11 cellular contexts compared by ENCODE assay signal in genomic region chr7:125098377-125098970, GRCh38.
DNase-seq lines count a peak whose midpoint lies in the region; ATAC-seq, FAIRE-seq and TF ChIP-seq lines count a peak whose summit lies in the region.
"Had no signal": no experiment of that assay in that cellular context is flagged by ENCODE, and none has a peak within 500 bp of the region (broad histone marks: within the 10 kb centered on the region; RNA-seq: fewer than 3 reads in every experiment).

No MANE protein-coding gene starts in this region.

- ATAC-seq in GM18907 (IDR thresholded peaks at IDR 0.05; ENCODE audit: unreplicated experiment) (peak; percentile 88), GM21825 (IDR thresholded peaks at IDR 0.05; ENCODE audit: unreplicated experiment) (peak; percentile 85), HG03175 (IDR thresholded peaks at IDR 0.05; ENCODE audit: unreplicated experiment) (peak; percentile 84), upper lobe of left lung (ENCODE audit: low FRiP score in 2 of 2) (no peak)

- 92 to 96% methylated on average over 1 of the region's 1 CpG for WGBS in upper lobe of left lung, 2 donors

- H3K27me3 ChIP-seq in bronchial epithelial cell (ENCODE audit: control insufficient read depth, insufficient read depth, low read length) (no peaks in the 10 kb centered on the region), upper lobe of left lung (no peaks in the 10 kb centered on the region)

- TF ChIP-seq POLR2A in upper lobe of left lung (IDR thresholded peaks at IDR 0.05) = no peak

- POLR2A ChIA-PET in HEK293T (lab: Yijun Ruan, JAX) = no interaction called here

- TF ChIP-seq EP300 in upper lobe of left lung (IDR thresholded peaks at IDR 0.05) = no peak

- TF ChIP-seq CTCF in bronchial epithelial cell (IDR thresholded peaks at IDR 0.05; ENCODE audit: insufficient read depth, low read length, severe bottlenecking) = no peak
- no peak for TF ChIP-seq CTCF in upper lobe of left lung (IDR thresholded peaks at IDR 0.05)
- no peak for TF ChIP-seq CTCF in D721Med (IDR thresholded peaks at IDR 0.05; ENCODE audit: insufficient read depth, missing control alignments)

- H3K36me3 ChIP-seq in bronchial epithelial cell (ENCODE audit: control insufficient read depth, insufficient read depth, low read length) (no peaks in the 10 kb centered on the region), upper lobe of left lung (no peaks in the 10 kb centered on the region)

- no peak for FAIRE-seq in bronchial epithelial cell (lab: Jason Lieb, UNC)
- no peak for FAIRE-seq in D721Med (lab: Jason Lieb, UNC)

- DNase-seq in bronchial epithelial cell (ENCODE audit: low read depth) (peak; percentile 36), upper lobe of left lung (no peak), D721Med (ENCODE audit: insufficient read length, low spot score) (no peak), HEK293T (ENCODE audit: extremely low spot score) (no peak)
- no peak for DNase-seq in activated CD8-positive, alpha-beta memory T cell treated with anti-CD3 and anti-CD28 coated beads, Interleukin-2, amount 50 U/mL, for 48 hours
- DNase-seq: activated CD8-positive, alpha-beta memory T cell treated with anti-CD3 and anti-CD28 coated beads for 24 hours; amygdala; CD4-positive, CD25-positive, alpha-beta regulatory T cell had no signal

- CTCF ChIA-PET in HEK293T (lab: Yijun Ruan, JAX) = interaction anchor here (0.5 kb wide), 1 partner anchor 51 kb away, joined by 5 read pairs; no protein-coding TSS in a partner anchor

- no peaks in the 10 kb centered on the region for H3K9me3 ChIP-seq in upper lobe of left lung

- no peak overlapping the region for H3K27ac ChIP-seq in upper lobe of left lung

- no peak overlapping the region for H3K4me3 ChIP-seq in bronchial epithelial cell (ENCODE audit: low read depth, low read length)
- H3K4me3 ChIP-seq in upper lobe of left lung = no peak overlapping the region

- no peaks in the 10 kb centered on the region for H3K4me1 ChIP-seq in upper lobe of left lung

TF ChIP-seq in HEK293T, 16 proteins besides CTCF, POLR2A, EP300 and RAD21:
- no peak for TF ChIP-seq FOXA1 (IDR thresholded peaks at IDR 0.05)
- no peak for TF ChIP-seq ELF4 (IDR thresholded peaks at IDR 0.05)
- TF ChIP-seq TARDBP (IDR thresholded peaks at IDR 0.05) = no peak
- TF ChIP-seq PKNOX1 (IDR thresholded peaks at IDR 0.05) = no peak
- no peak for TF ChIP-seq NFRKB (IDR thresholded peaks at IDR 0.05)
- no peak for TF ChIP-seq FOXK2 (IDR thresholded peaks at IDR 0.05)

Comparison
In these comparisons a context has a peak if more than half of its experiments do, and no peak if none do; other contexts are left out.
1. ATAC-seq: peak in GM18907 (single experiment), GM21825 (single experiment) and HG03175 (single experiment); none in upper lobe of left lung (0 of 2).